Comparison of ENCODE assay signal across 1 cellular context in genomic region chr18:6729247-6730091, GRCh38.
TF ChIP-seq lines count a peak whose summit lies in the region.

ARHGAP28 (plus strand) TSS chr18:6729716; CDS start chr18:6729822, 106 bp downstream.

TF ChIP-seq in HEK293, 187 proteins besides CTCF, POLR2A, EP300 and RAD21 (continued from another document):
- TF ChIP-seq, protein P1, sequence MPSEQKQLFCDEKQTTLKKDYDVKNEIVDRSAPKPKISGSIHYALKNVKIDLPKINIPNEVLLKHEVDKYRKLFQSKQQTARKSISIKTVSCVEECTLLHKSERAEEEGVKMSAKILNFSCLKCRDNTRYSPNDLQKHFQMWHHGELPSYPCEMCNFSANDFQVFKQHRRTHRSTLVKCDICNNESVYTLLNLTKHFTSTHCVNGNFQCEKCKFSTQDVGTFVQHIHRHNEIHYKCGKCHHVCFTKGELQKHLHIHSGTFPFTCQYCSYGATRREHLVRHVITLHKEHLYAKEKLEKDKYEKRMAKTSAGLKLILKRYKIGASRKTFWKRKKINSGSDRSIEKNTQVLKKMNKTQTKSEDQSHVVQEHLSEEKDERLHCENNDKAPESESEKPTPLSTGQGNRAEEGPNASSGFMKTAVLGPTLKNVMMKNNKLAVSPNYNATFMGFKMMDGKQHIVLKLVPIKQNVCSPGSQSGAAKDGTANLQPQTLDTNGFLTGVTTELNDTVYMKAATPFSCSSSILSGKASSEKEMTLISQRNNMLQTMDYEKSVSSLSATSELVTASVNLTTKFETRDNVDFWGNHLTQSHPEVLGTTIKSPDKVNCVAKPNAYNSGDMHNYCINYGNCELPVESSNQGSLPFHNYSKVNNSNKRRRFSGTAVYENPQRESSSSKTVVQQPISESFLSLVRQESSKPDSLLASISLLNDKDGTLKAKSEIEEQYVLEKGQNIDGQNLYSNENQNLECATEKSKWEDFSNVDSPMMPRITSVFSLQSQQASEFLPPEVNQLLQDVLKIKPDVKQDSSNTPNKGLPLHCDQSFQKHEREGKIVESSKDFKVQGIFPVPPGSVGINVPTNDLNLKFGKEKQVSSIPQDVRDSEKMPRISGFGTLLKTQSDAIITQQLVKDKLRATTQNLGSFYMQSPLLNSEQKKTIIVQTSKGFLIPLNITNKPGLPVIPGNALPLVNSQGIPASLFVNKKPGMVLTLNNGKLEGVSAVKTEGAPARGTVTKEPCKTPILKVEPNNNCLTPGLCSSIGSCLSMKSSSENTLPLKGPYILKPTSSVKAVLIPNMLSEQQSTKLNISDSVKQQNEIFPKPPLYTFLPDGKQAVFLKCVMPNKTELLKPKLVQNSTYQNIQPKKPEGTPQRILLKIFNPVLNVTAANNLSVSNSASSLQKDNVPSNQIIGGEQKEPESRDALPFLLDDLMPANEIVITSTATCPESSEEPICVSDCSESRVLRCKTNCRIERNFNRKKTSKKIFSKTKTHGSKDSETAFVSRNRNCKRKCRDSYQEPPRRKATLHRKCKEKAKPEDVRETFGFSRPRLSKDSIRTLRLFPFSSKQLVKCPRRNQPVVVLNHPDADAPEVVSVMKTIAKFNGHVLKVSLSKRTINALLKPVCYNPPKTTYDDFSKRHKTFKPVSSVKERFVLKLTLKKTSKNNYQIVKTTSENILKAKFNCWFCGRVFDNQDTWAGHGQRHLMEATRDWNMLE (tag by site-specific recombination; conservative IDR thresholded peaks at IDR 0.05; ENCODE audit: low read depth), result no peak
- TF ChIP-seq ZNF114 (tag by site-specific recombination; IDR thresholded peaks at IDR 0.05), result no peak
- TF ChIP-seq ZNF843 (tag by site-specific recombination; IDR thresholded peaks at IDR 0.05), result peak; percentile 80
- peak; percentile 97 for TF ChIP-seq ZFHX2 (tag by site-specific recombination; conservative IDR thresholded peaks at IDR 0.05)
- no peak; the same call in 1 of the 2 replicates for TF ChIP-seq ZNF626 (tag by site-specific recombination; IDR thresholded peaks at IDR 0.05)
- TF ChIP-seq ZBTB48 (tag by site-specific recombination; IDR thresholded peaks at IDR 0.05), result no peak
- 0 out of 2 replicates have a peak, but pooled peaks have one; percentile 55 for TF ChIP-seq ZNF266 (tag by site-specific recombination; IDR thresholded peaks at IDR 0.05; ENCODE audit: low read depth)
- peak; percentile 36; the same call in 1 of the 2 replicates for TF ChIP-seq ZBTB20 (tag by site-specific recombination; IDR thresholded peaks at IDR 0.05)
- TF ChIP-seq ZNF248 (tag by site-specific recombination; IDR thresholded peaks at IDR 0.05), result no peak
- no peak for TF ChIP-seq SCRT2 (tag by site-specific recombination; IDR thresholded peaks at IDR 0.05)
- no peak for TF ChIP-seq ZNF366 (tag by site-specific recombination; conservative IDR thresholded peaks at IDR 0.05)
- no peak for TF ChIP-seq ZNF624 (tag by site-specific recombination; IDR thresholded peaks at IDR 0.05)
- peak; percentile 57; the same call in 1 of the 2 replicates for TF ChIP-seq IKZF3 (tag by site-specific recombination; IDR thresholded peaks at IDR 0.05)
- peak; percentile 47; the same call in 1 of the 2 replicates for TF ChIP-seq OSR2 (tag by site-specific recombination; IDR thresholded peaks at IDR 0.05)
- TF ChIP-seq, protein P2, sequence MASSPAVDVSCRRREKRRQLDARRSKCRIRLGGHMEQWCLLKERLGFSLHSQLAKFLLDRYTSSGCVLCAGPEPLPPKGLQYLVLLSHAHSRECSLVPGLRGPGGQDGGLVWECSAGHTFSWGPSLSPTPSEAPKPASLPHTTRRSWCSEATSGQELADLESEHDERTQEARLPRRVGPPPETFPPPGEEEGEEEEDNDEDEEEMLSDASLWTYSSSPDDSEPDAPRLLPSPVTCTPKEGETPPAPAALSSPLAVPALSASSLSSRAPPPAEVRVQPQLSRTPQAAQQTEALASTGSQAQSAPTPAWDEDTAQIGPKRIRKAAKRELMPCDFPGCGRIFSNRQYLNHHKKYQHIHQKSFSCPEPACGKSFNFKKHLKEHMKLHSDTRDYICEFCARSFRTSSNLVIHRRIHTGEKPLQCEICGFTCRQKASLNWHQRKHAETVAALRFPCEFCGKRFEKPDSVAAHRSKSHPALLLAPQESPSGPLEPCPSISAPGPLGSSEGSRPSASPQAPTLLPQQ (tag by site-specific recombination; IDR thresholded peaks at IDR 0.05), result peak; percentile 62
- peak; percentile 77 for TF ChIP-seq ZNF629 (tag by site-specific recombination; IDR thresholded peaks at IDR 0.05)
- no peak for TF ChIP-seq ZNF394 (tag by site-specific recombination; IDR thresholded peaks at IDR 0.05; ENCODE audit: borderline replicate concordance)
- TF ChIP-seq YY1 (tag by site-specific recombination; IDR thresholded peaks at IDR 0.05), result peak; percentile 9; the same call in 1 of the 2 replicates
- 0 out of 2 replicates have a peak, but pooled peaks have one; percentile 42 for TF ChIP-seq ZNF610 (tag by site-specific recombination; IDR thresholded peaks at IDR 0.05; ENCODE audit: borderline replicate concordance)
- peak; percentile 39; the same call in 1 of the 2 replicates for TF ChIP-seq ZNF146 (tag by site-specific recombination; IDR thresholded peaks at IDR 0.05)
- peak; percentile 100 for TF ChIP-seq ZNF335 (tag by site-specific recombination; conservative IDR thresholded peaks at IDR 0.05)
- peak; percentile 87 for TF ChIP-seq ZNF639 (tag by site-specific recombination; IDR thresholded peaks at IDR 0.05)
- TF ChIP-seq ZSCAN30 (tag by site-specific recombination; IDR thresholded peaks at IDR 0.05), result peak; percentile 94
- TF ChIP-seq KLF8 (tag by site-specific recombination; IDR thresholded peaks at IDR 0.05), result peak; percentile 92
